31 cellular contexts compared by ENCODE assay signal in the genomic region with DNA sequence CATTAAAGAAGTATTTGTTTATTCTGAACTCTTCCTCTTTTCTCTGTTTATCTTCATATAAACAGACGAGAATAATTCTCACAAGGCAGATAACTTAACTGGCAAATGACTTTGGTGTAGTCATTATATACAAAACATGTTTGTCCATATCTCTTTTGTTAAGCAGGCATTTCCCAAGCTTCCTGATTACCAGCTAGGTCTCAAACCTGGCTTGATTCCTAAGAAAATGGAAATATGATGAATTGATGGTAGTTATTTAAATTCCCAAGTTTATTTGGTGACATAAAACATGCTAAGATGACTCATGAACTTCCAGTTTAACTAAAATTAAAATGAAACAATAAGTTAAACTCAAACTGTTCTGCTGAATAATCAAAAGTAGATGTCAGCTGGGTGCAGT.
DNase-seq lines count a peak whose midpoint lies in the region; ATAC-seq and TF ChIP-seq lines count a peak whose summit lies in the region.
"Had no signal": no experiment of that assay in that cellular context is flagged by ENCODE, and none has a peak within 500 bp of the region (broad histone marks: within the 10 kb centered on the region; RNA-seq: fewer than 3 reads in every experiment).

No MANE protein-coding gene starts in this region.

- no peak for TF ChIP-seq CTCF in AG09319 (IDR thresholded peaks at IDR 0.05; ENCODE audit: low read depth, low read length)
- no peak for TF ChIP-seq CTCF in chondrocyte (IDR thresholded peaks at IDR 0.05)
- TF ChIP-seq CTCF in fibroblast of villous mesenchyme (IDR thresholded peaks at IDR 0.05; ENCODE audit: insufficient read depth, low read depth, low read length) = no peak
- no peak for TF ChIP-seq CTCF in H9 (conservative IDR thresholded peaks at IDR 0.05)

- peaks cover 33% of the 10 kb centered on the region for H3K4me1 Mint-ChIP-seq in chondrocyte (ENCODE audit: low read depth)
- H3K4me1 Mint-ChIP-seq in H9 = peaks cover 20 to 23% of the 10 kb centered on the region in 2 experiments
- H3K4me1 Mint-ChIP-seq: B cell; memory B cell; stimulated activated memory B cell treated with anti-CD40 and anti-IgM and Interleukin-4, amounts not matched to agents 10 μg/mL and 1 μg/mL and 100 μg/mL, for 72 hours had no signal

- no peak overlapping the region for H2AFZ ChIP-seq in H9 (ENCODE audit: low read length)
- H2AFZ ChIP-seq: parathyroid adenoma had no signal

- no peaks in the 10 kb centered on the region for H3K79me1 ChIP-seq in H9 (ENCODE audit: insufficient read depth, low read depth, low read length, poor library complexity, severe bottlenecking)

- H4K91ac ChIP-seq in H9 (ENCODE audit: insufficient read length, low read depth, low read length) = no peak overlapping the region

- H3K36me3 Mint-ChIP-seq in chondrocyte (ENCODE audit: low read depth) (no peaks in the 10 kb centered on the region), H9 (ENCODE audit: insufficient read depth in 1 of 3, low read depth in 3 of 3) (peaks cover 0 to 10% (median 0%) of the 10 kb centered on the region in 3 experiments; a peak in 3 of 7 replicates)
- H3K36me3 Mint-ChIP-seq: memory B cell; stimulated activated memory B cell treated with anti-CD40 and anti-IgM and Interleukin-4, amounts not matched to agents 10 μg/mL and 1 μg/mL and 100 μg/mL, for 72 hours had no signal

- H3K23me2 ChIP-seq in H9 (ENCODE audit: insufficient read length, low read depth, low read length, poor library complexity, severe bottlenecking) = no peaks in the 10 kb centered on the region

- H3K23ac ChIP-seq in H9 (ENCODE audit: insufficient read length, low read depth, low read length) = no peak overlapping the region

- H2BK120ac ChIP-seq in H9 (ENCODE audit: low read depth, low read length, poor library complexity, severe bottlenecking) = no peak overlapping the region

- no peak overlapping the region for H3T11ph ChIP-seq in H9 (ENCODE audit: low read length)

- H2BK20ac ChIP-seq in H9 (ENCODE audit: low read depth, low read length, poor library complexity, severe bottlenecking) = no peak overlapping the region

- H3K9me3 Mint-ChIP-seq in chondrocyte (ENCODE audit: low read depth) (no peaks in the 10 kb centered on the region), H9 (peaks cover 7 to 8% of the 10 kb centered on the region in 2 experiments; a peak in 2 of 5 replicates)
- H3K9me3 Mint-ChIP-seq: activated naive CD4-positive, alpha-beta T cell treated with anti-CD3 and anti-CD28 coated beads for 36 hours; activated T-helper 1 cell treated with anti-CD3 and anti-CD28 coated beads, Interleukin-12 subunit alpha, Interleukin-12 subunit beta, Interleukin-2, Interleukin-4 antibody, amounts not matched to agents 30 ng/mL and 10 ng/mL and 1 ng/mL, durations not matched to agents 14 hours and 24 hours and 36 hours; CD8-positive, alpha-beta memory T cell; memory B cell; stimulated activated memory B cell treated with anti-CD40 and anti-IgM and Interleukin-4, amounts not matched to agents 10 μg/mL and 1 μg/mL and 100 μg/mL, for 72 hours had no signal

- no peak overlapping the region for H4K8ac ChIP-seq in H9 (replicated peaks; ENCODE audit: insufficient read length, low read depth, low read length)

- intact Hi-C loops in posterior cingulate gyrus (cut with DNase I) = no loop called here

- no peak overlapping the region for H3K4me3 ChIP-seq in fibroblast of villous mesenchyme (ENCODE audit: low read depth, low read length)
- H3K4me3 ChIP-seq: cardiac muscle cell, HAP-1, right lobe of liver, upper lobe of left lung had no signal

- H3K4me1 ChIP-seq in H9 (ENCODE audit: insufficient read depth, low read length) = no peaks in the 10 kb centered on the region
- H3K4me1 ChIP-seq: parathyroid adenoma, right lobe of liver, upper lobe of left lung had no signal

- no peaks in the 10 kb centered on the region for H3K9me3 ChIP-seq in H9 (ENCODE audit: control insufficient read depth, low read depth, low read length)
- H3K9me3 ChIP-seq: HAP-1, right lobe of liver, upper lobe of left lung had no signal

- no peaks in the 10 kb centered on the region for H3K79me2 ChIP-seq in H9 (ENCODE audit: insufficient read depth, low read length)
- H3K79me2 ChIP-seq: parathyroid adenoma had no signal

- H3K56ac ChIP-seq in H9 (ENCODE audit: insufficient read length, low read depth, low read length) = no peak overlapping the region

- H4K5ac ChIP-seq in H9 (ENCODE audit: insufficient read length, low read depth, low read length) = no peak overlapping the region

- no peak overlapping the region for H3K27ac ChIP-seq in H9 (ENCODE audit: insufficient read length, low read depth, low read length)
- H3K27ac ChIP-seq: cardiac muscle cell, parathyroid adenoma, right lobe of liver, upper lobe of left lung had no signal

- no peak for ATAC-seq in HG03378 (IDR thresholded peaks at IDR 0.05; ENCODE audit: unreplicated experiment)
- ATAC-seq: left colon; Panc1; right lobe of liver; stimulated activated memory B cell treated with anti-CD40 and anti-IgM and Interleukin-4, amounts not matched to agents 10 μg/mL and 1 μg/mL and 100 μg/mL, for 72 hours had no signal

- H2BK12ac ChIP-seq in H9 (ENCODE audit: insufficient read length, low read depth, low read length) = no peak overlapping the region

- WGBS in H9 (ENCODE audit: extremely low coverage, insufficient read length, low lambda C conversion rate) = no CpG with 5 or more reads among the region's 1 CpG

- no peak overlapping the region for H3K4me2 ChIP-seq in H9 (ENCODE audit: insufficient read depth, insufficient read length, low read length)

- H2AK5ac ChIP-seq in H9 (ENCODE audit: insufficient read length, low read length) = no peak overlapping the region

- peak overlapping the region; percentile 74 for H3K27ac Mint-ChIP-seq in chondrocyte (ENCODE audit: unreplicated experiment)
- H3K27ac Mint-ChIP-seq in H9 = no peak overlapping the region
- H3K27ac Mint-ChIP-seq: activated naive CD4-positive, alpha-beta T cell treated with anti-CD3 and anti-CD28 coated beads for 36 hours; activated T-helper 1 cell treated with anti-CD3 and anti-CD28 coated beads, Interleukin-12 subunit alpha, Interleukin-12 subunit beta, Interleukin-2, Interleukin-4 antibody, amounts not matched to agents 30 ng/mL and 10 ng/mL and 1 ng/mL, durations not matched to agents 14 hours and 24 hours and 36 hours; B cell; memory B cell; stimulated activated memory B cell treated with anti-CD40 and anti-IgM and Interleukin-4, amounts not matched to agents 10 μg/mL and 1 μg/mL and 100 μg/mL, for 72 hours had no signal

- no peak overlapping the region for H2BK15ac ChIP-seq in H9 (ENCODE audit: low read depth, low read length)

- DNase-seq in AG09319 (ENCODE audit: extremely low read depth, low read depth) (peak; percentile 20), LHCN-M2 (ENCODE audit: low read depth) (peak; percentile 16), chondrocyte (ENCODE audit: low spot score) (no peak), fibroblast of villous mesenchyme (ENCODE audit: low read depth) (peak; percentile 47), posterior cingulate gyrus (no peak), H9 (no peak), anterior cingulate cortex (lab: John Stamatoyannopoulos, UW) (no peak)
- DNase-seq: activated CD4-positive, CD25-positive, alpha-beta regulatory T cell; activated naive CD4-positive, alpha-beta T cell treated with anti-CD3 and anti-CD28 coated beads for 36 hours; amygdala; CD8-positive, alpha-beta memory T cell; cortex of kidney; DMS153; KBM-7; left colon; NCI-H1436 treated with DMSO at 0.1 percent for 48 hours; NCI-H446; right lobe of liver; SIG-M5; stimulated activated CD4-positive, alpha-beta T cell treated with anti-CD3 and anti-CD28 coated beads, Interleukin-4, amount 100 ng/mL, for 4 hours; upper lobe of left lung had no signal

- no peak overlapping the region for H2BK5ac ChIP-seq in H9 (ENCODE audit: insufficient read length, low read length)

- H3K27me3 Mint-ChIP-seq in chondrocyte (ENCODE audit: low read depth) (no peaks in the 10 kb centered on the region), H9 (ENCODE audit: low read depth) (no peaks in the 10 kb centered on the region)
- H3K27me3 Mint-ChIP-seq: B cell; CD8-positive, alpha-beta memory T cell; stimulated activated memory B cell treated with anti-CD40 and anti-IgM and Interleukin-4, amounts not matched to agents 10 μg/mL and 1 μg/mL and 100 μg/mL, for 72 hours had no signal

- H3K4me3 Mint-ChIP-seq in chondrocyte (ENCODE audit: unreplicated experiment) (no peak overlapping the region), H9 (no peak overlapping the region)
- H3K4me3 Mint-ChIP-seq: activated naive CD4-positive, alpha-beta T cell treated with anti-CD3 and anti-CD28 coated beads for 36 hours; activated T-helper 1 cell treated with anti-CD3 and anti-CD28 coated beads, Interleukin-12 subunit alpha, Interleukin-12 subunit beta, Interleukin-2, Interleukin-4 antibody, amounts not matched to agents 30 ng/mL and 10 ng/mL and 1 ng/mL, durations not matched to agents 14 hours and 24 hours and 36 hours; B cell; CD8-positive, alpha-beta memory T cell; memory B cell; neural crest cell; stimulated activated memory B cell treated with anti-CD40 and anti-IgM and Interleukin-4, amounts not matched to agents 10 μg/mL and 1 μg/mL and 100 μg/mL, for 72 hours had no signal

- no peak overlapping the region for H3K9ac ChIP-seq in H9 (ENCODE audit: extremely low read depth, insufficient read length, low read length)
- H3K9ac ChIP-seq: parathyroid adenoma had no signal

- no peak overlapping the region for H3K14ac ChIP-seq in H9 (ENCODE audit: insufficient read depth, low read length)

- H3K18ac ChIP-seq in H9 (ENCODE audit: insufficient read length, low read depth, low read length) = no peak overlapping the region

- H4K20me1 ChIP-seq in H9 (ENCODE audit: control insufficient read depth, insufficient read depth, insufficient read length) = no peaks in the 10 kb centered on the region

- no peaks in the 10 kb centered on the region for H3K27me3 ChIP-seq in H9 (ENCODE audit: insufficient read depth, low read length)
- H3K27me3 ChIP-seq: cardiac muscle cell, right lobe of liver, upper lobe of left lung had no signal

- no peak overlapping the region for H3K4ac ChIP-seq in H9 (ENCODE audit: low read depth, low read length)

Comparison
In these comparisons a context has a peak if more than half of its experiments do, and no peak if none do; other contexts are left out.
1. DNase-seq: peak in AG09319 (single experiment), LHCN-M2 (single experiment) and fibroblast of villous mesenchyme (single experiment); none in chondrocyte (single experiment), posterior cingulate gyrus (0 of 10), H9 (single experiment) and anterior cingulate cortex (0 of 58).